In the genomic region with DNA sequence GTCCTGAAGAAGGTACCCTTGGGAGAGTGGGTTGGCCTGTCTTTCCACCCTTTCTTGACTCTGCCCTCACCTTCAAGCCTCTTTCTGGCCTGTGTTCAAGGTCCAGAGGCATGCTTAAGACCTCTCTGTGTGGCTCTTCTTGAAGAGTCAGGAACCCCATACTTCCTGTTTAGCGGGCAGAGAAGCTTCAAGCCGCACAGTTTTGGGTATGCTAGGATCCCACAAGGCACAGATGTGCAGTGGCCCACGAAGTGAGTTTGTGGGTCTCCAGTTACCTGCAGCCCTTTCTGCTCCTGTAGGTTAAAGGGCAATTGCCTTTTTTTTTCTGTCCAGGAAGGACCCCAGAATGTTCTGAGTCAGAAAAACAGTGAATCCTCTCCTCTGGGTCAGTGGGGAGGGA, we compare ENCODE assay signal across 8 cellular contexts.
DNase-seq lines count a peak whose midpoint lies in the region; ATAC-seq and TF ChIP-seq lines count a peak whose summit lies in the region.
"Not testable (repeated sequence)": the region's sequence is repeated elsewhere in the genome, so short reads cannot be mapped to it uniquely, and the experiment has no call there.

No MANE protein-coding gene starts in this region.

- DNase-seq in DND-41 = peak; percentile 55
- peak; percentile 9 for DNase-seq in activated CD4-positive, alpha-beta T cell treated with anti-CD3 and anti-CD28 coated beads, Interleukin-2, amount 10 ng/mL, durations not matched to agents 7 days and 5 days
- peak; percentile 47 for DNase-seq in activated CD8-positive, alpha-beta memory T cell treated with anti-CD3 and anti-CD28 coated beads, Interleukin-2, amount 10 ng/mL, durations not matched to agents 7 days and 5 days
- DNase-seq in lower lobe of right lung; stimulated activated effector memory CD8-positive, alpha-beta T cell treated with anti-CD3 and anti-CD28 coated beads, Interleukin-12 subunit alpha, Interleukin-12 subunit beta, amount 100 ng/mL, for 72 hours (ENCODE audit: low spot score in 2 of 2): not testable (repeated sequence)

- H3K4me3 Mint-ChIP-seq in T-helper 1 cell treated with Interleukin-12 subunit alpha and Interleukin-12 subunit beta and Interleukin-4 antibody, amounts not matched to agents 30 μg/mL and 1 μg/mL, for 36 hours = peak overlapping the region; percentile 14
- H3K4me3 Mint-ChIP-seq in activated CD4-positive, alpha-beta T cell treated with anti-CD3 and anti-CD28 coated beads, Interleukin-2, amount 10 ng/mL, durations not matched to agents 7 days and 5 days; activated CD8-positive, alpha-beta memory T cell treated with anti-CD3 and anti-CD28 coated beads, Interleukin-2, amount 10 ng/mL, durations not matched to agents 7 days and 5 days; stimulated activated effector memory CD8-positive, alpha-beta T cell treated with anti-CD3 and anti-CD28 coated beads, Interleukin-12 subunit alpha, Interleukin-12 subunit beta, amount 100 ng/mL, for 72 hours: not testable (repeated sequence)
- peak overlapping the region; percentile 38 for H3K4me3 Mint-ChIP-seq in activated naive CD8-positive, alpha-beta T cell

- not testable (repeated sequence) for H3K27ac Mint-ChIP-seq in T-helper 1 cell treated with Interleukin-12 subunit alpha and Interleukin-12 subunit beta and Interleukin-4 antibody, amounts not matched to agents 30 μg/mL and 1 μg/mL, for 36 hours; activated CD4-positive, alpha-beta T cell treated with anti-CD3 and anti-CD28 coated beads, Interleukin-2, amount 10 ng/mL, durations not matched to agents 7 days and 5 days; activated CD8-positive, alpha-beta memory T cell treated with anti-CD3 and anti-CD28 coated beads, Interleukin-2, amount 10 ng/mL, durations not matched to agents 7 days and 5 days; activated naive CD8-positive, alpha-beta T cell; stimulated activated effector memory CD8-positive, alpha-beta T cell treated with anti-CD3 and anti-CD28 coated beads, Interleukin-12 subunit alpha, Interleukin-12 subunit beta, amount 100 ng/mL, for 72 hours

- ATAC-seq in DND-41 (ENCODE audit: insufficient read depth, low read depth) (peak; percentile 68), lower lobe of right lung (peak; percentile 11 to 35)
- peak; percentile 31 for ATAC-seq in activated CD8-positive, alpha-beta memory T cell treated with anti-CD3 and anti-CD28 coated beads, Interleukin-2, amount 10 ng/mL, durations not matched to agents 7 days and 5 days
- peak; percentile 38 for ATAC-seq in stimulated activated effector memory CD8-positive, alpha-beta T cell treated with anti-CD3 and anti-CD28 coated beads, Interleukin-12 subunit alpha, Interleukin-12 subunit beta, amount 100 ng/mL, for 72 hours

- CTCF ChIA-PET in activated CD4-positive, alpha-beta T cell treated with anti-CD3 and anti-CD28 coated beads, Interleukin-2, amount 10 ng/mL, durations not matched to agents 7 days and 5 days (lab: Charles Lee); activated CD8-positive, alpha-beta memory T cell treated with anti-CD3 and anti-CD28 coated beads, Interleukin-2, amount 10 ng/mL, durations not matched to agents 7 days and 5 days (lab: Charles Lee): not testable (repeated sequence)

- H3K27me3 ChIP-seq in BLaER1; DND-41 (ENCODE audit: insufficient read depth, low read length, poor library complexity); lower lobe of right lung (ENCODE audit: low read depth): not testable (repeated sequence)

- H2AFZ ChIP-seq in DND-41 (ENCODE audit: low read depth, low read length) = not testable (repeated sequence)

- H3K27ac ChIP-seq in BLaER1, lower lobe of right lung: not testable (repeated sequence)
- H3K27ac ChIP-seq in DND-41 (ENCODE audit: low read length) = 0 out of 2 replicates have a peak overlapping the region, but pooled peaks have one; percentile 32

- POLR2A ChIA-PET in activated CD4-positive, alpha-beta T cell treated with anti-CD3 and anti-CD28 coated beads, Interleukin-2, amount 10 ng/mL, durations not matched to agents 7 days and 5 days (lab: Charles Lee) = not testable (repeated sequence)

- not testable (repeated sequence) for H3K4me1 Mint-ChIP-seq in T-helper 1 cell treated with Interleukin-12 subunit alpha and Interleukin-12 subunit beta and Interleukin-4 antibody, amounts not matched to agents 30 μg/mL and 1 μg/mL, for 36 hours (ENCODE audit: low read depth); stimulated activated effector memory CD8-positive, alpha-beta T cell treated with anti-CD3 and anti-CD28 coated beads, Interleukin-12 subunit alpha, Interleukin-12 subunit beta, amount 100 ng/mL, for 72 hours
- H3K4me1 Mint-ChIP-seq in activated CD4-positive, alpha-beta T cell treated with anti-CD3 and anti-CD28 coated beads, Interleukin-2, amount 10 ng/mL, durations not matched to agents 7 days and 5 days = peaks cover 12% of the 10 kb centered on the region
- H3K4me1 Mint-ChIP-seq in activated CD8-positive, alpha-beta memory T cell treated with anti-CD3 and anti-CD28 coated beads, Interleukin-2, amount 10 ng/mL, durations not matched to agents 7 days and 5 days = peaks cover 14% of the 10 kb centered on the region
- peaks cover 16% of the 10 kb centered on the region for H3K4me1 Mint-ChIP-seq in activated naive CD8-positive, alpha-beta T cell (ENCODE audit: low read depth)

- not testable (repeated sequence) for H3K4me1 ChIP-seq in BLaER1, lower lobe of right lung
- peaks cover 32% of the 10 kb centered on the region for H3K4me1 ChIP-seq in DND-41 (ENCODE audit: insufficient read depth, low read length)

- not testable (repeated sequence) for H3K79me2 ChIP-seq in DND-41 (ENCODE audit: insufficient read depth, low read length)

- not testable (repeated sequence) for H3K4me3 ChIP-seq in BLaER1; DND-41 (ENCODE audit: low read depth in 1 of 2, low read length in 2 of 2); lower lobe of right lung

- H3K4me2 ChIP-seq in BLaER1 = peak overlapping the region; percentile 26
- H3K4me2 ChIP-seq in DND-41 (ENCODE audit: insufficient read depth, low read length) = not testable (repeated sequence)

- not testable (repeated sequence) for H3K27me3 Mint-ChIP-seq in T-helper 1 cell treated with Interleukin-12 subunit alpha and Interleukin-12 subunit beta and Interleukin-4 antibody, amounts not matched to agents 30 μg/mL and 1 μg/mL, for 36 hours (ENCODE audit: low read depth); activated CD4-positive, alpha-beta T cell treated with anti-CD3 and anti-CD28 coated beads, Interleukin-2, amount 10 ng/mL, durations not matched to agents 7 days and 5 days; activated CD8-positive, alpha-beta memory T cell treated with anti-CD3 and anti-CD28 coated beads, Interleukin-2, amount 10 ng/mL, durations not matched to agents 7 days and 5 days; activated naive CD8-positive, alpha-beta T cell

- TF ChIP-seq CTCF in DND-41 (IDR thresholded peaks at IDR 0.05; ENCODE audit: borderline replicate concordance, extremely low read depth, low read length, poor library complexity, severe bottlenecking); lower lobe of right lung (IDR thresholded peaks at IDR 0.05): not testable (repeated sequence)

- not testable (repeated sequence) for H3K9ac ChIP-seq in BLaER1; DND-41 (ENCODE audit: low read depth, low read length)

- H4K20me1 ChIP-seq in BLaER1; DND-41 (ENCODE audit: insufficient read depth, low read length): not testable (repeated sequence)

- H3K9me3 Mint-ChIP-seq in T-helper 1 cell treated with Interleukin-12 subunit alpha and Interleukin-12 subunit beta and Interleukin-4 antibody, amounts not matched to agents 30 μg/mL and 1 μg/mL, for 36 hours; activated CD4-positive, alpha-beta T cell treated with anti-CD3 and anti-CD28 coated beads, Interleukin-2, amount 10 ng/mL, durations not matched to agents 7 days and 5 days; activated CD8-positive, alpha-beta memory T cell treated with anti-CD3 and anti-CD28 coated beads, Interleukin-2, amount 10 ng/mL, durations not matched to agents 7 days and 5 days (ENCODE audit: low read depth); activated naive CD8-positive, alpha-beta T cell (ENCODE audit: low read depth); stimulated activated effector memory CD8-positive, alpha-beta T cell treated with anti-CD3 and anti-CD28 coated beads, Interleukin-12 subunit alpha, Interleukin-12 subunit beta, amount 100 ng/mL, for 72 hours: not testable (repeated sequence)

- H3K9me3 ChIP-seq in BLaER1; DND-41 (ENCODE audit: insufficient read depth, low read length, severe bottlenecking); lower lobe of right lung: not testable (repeated sequence)

- not testable (repeated sequence) for H3K36me3 Mint-ChIP-seq in T-helper 1 cell treated with Interleukin-12 subunit alpha and Interleukin-12 subunit beta and Interleukin-4 antibody, amounts not matched to agents 30 μg/mL and 1 μg/mL, for 36 hours (ENCODE audit: low read depth); activated CD4-positive, alpha-beta T cell treated with anti-CD3 and anti-CD28 coated beads, Interleukin-2, amount 10 ng/mL, durations not matched to agents 7 days and 5 days (ENCODE audit: low read depth); activated CD8-positive, alpha-beta memory T cell treated with anti-CD3 and anti-CD28 coated beads, Interleukin-2, amount 10 ng/mL, durations not matched to agents 7 days and 5 days; activated naive CD8-positive, alpha-beta T cell; stimulated activated effector memory CD8-positive, alpha-beta T cell treated with anti-CD3 and anti-CD28 coated beads, Interleukin-12 subunit alpha, Interleukin-12 subunit beta, amount 100 ng/mL, for 72 hours

- intact Hi-C loops in lower lobe of right lung (cut with DNase I) = not testable (repeated sequence)

- not testable (repeated sequence) for H3K36me3 ChIP-seq in BLaER1; DND-41 (ENCODE audit: insufficient read depth, low read length); lower lobe of right lung
